31 cellular contexts compared by ENCODE assay signal in the genomic region with DNA sequence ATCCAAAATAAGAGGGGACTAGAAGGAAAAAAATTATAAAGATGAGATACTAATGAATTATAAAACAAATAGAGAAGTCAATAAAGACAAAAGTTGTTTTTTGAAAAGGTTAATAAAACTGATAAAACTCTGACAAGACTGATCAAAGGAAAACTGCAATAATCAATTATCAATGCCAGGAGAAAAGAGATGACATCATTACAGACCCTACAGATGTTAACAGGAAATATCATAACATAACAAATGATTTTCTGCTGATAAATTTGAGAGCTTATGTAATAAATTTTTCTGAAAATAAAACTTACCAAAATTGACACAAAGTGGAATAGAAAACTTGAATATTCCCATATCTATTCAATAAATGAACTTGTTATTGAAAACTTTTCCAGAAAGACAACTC. TPM values are rescaled to one million over a fixed set of nuclear protein-coding genes. Genes with fewer than 3 reads are reported as not detected.
DNase-seq lines count a peak whose midpoint lies in the region; ATAC-seq, FAIRE-seq and TF ChIP-seq lines count a peak whose summit lies in the region.
"Had no signal": no experiment of that assay in that cellular context is flagged by ENCODE, and none has a peak within 500 bp of the region (broad histone marks: within the 10 kb centered on the region; RNA-seq: fewer than 3 reads in every experiment).

No MANE protein-coding gene starts in this region.

- H3K79me2 ChIP-seq in HepG2 (ENCODE audit: insufficient read depth, low read length), result no peaks in the 10 kb centered on the region

- no TSS peak for BruUV-seq in HepG2 (replicated peaks; lab: Mats Ljungman, UMichigan)

- intact Hi-C loops in HepG2 (cut with micrococcal nuclease; ENCODE audit: unreplicated experiment) (no loop called here), right lobe of liver (cut with DNase I) (no loop called here)

- CTCF ChIA-PET in HepG2 (lab: Yijun Ruan, JAX; ENCODE audit: low intra/inter-chr PET ratio, low total read pairs), result no interaction called here
- CTCF ChIA-PET in HEK293 (lab: Yijun Ruan, JAX), result interaction anchor here (1.1 kb wide), 1 partner anchor 95 kb away, joined by 3 read pairs; no protein-coding TSS in a partner anchor

- no peaks in the 10 kb centered on the region for H3K4me1 ChIP-seq in HepG2 (ENCODE audit: insufficient read depth, low read length)
- H3K4me1 ChIP-seq in right lobe of liver, result no peaks in the 10 kb centered on the region
- no peaks in the 10 kb centered on the region for H3K4me1 ChIP-seq in HEK293 (ENCODE audit: control insufficient read depth, insufficient read depth, low read length)
- H3K4me1 ChIP-seq: A549, BE2C, Caco-2 had no signal

- H3K27ac ChIP-seq in HepG2 (ENCODE audit: extremely low read length, insufficient read depth, low read length), result no peak overlapping the region
- H3K27ac ChIP-seq in right lobe of liver, result no peak overlapping the region
- H3K27ac ChIP-seq in HEK293 (ENCODE audit: extremely low read depth, low read depth, low read length), result no peak overlapping the region
- H3K27ac ChIP-seq: 22Rv1; A549; BLaER1; BLaER1 treated with 17β-estradiol and CSF1 and Interleukin-3, amounts not matched to agents 10 nM and 100 nM; C4-2B had no signal

- FAIRE-seq in HepG2 (lab: Jason Lieb, UNC), result no peak
- FAIRE-seq: A204.1, A549, D721Med had no signal

- TF ChIP-seq CTCF in HepG2 (CRISPR knock-in tag; IDR thresholded peaks at IDR 0.05) (no peak), right lobe of liver (IDR thresholded peaks at IDR 0.05) (no peak), HEK293 (tag by site-specific recombination; IDR thresholded peaks at IDR 0.05) (no peak)

- no peak overlapping the region for H3K9ac ChIP-seq in HepG2 (ENCODE audit: insufficient read depth, low read depth, low read length)
- H3K9ac ChIP-seq: BLaER1; BLaER1 treated with 17β-estradiol and CSF1 and Interleukin-3, amounts not matched to agents 10 nM and 100 nM had no signal

- TF ChIP-seq POLR2A in HepG2 (IDR thresholded peaks at IDR 0.05; ENCODE audit: insufficient read depth in 1 of 2, low read depth in 2 of 2, low read length in 2 of 2) (no peak), right lobe of liver (IDR thresholded peaks at IDR 0.05) (no peak)

- POLR2A ChIA-PET in HepG2 (lab: Yijun Ruan, JAX) (no interaction called here), HEK293 (lab: Yijun Ruan, JAX) (interaction anchor here (1.0 kb wide), 1 partner anchor 34 kb away, joined by 3 read pairs; the partner anchor contains the start of gene CEP72)

- in situ Hi-C loops in HepG2 (cut with HindIII; ENCODE audit: extremely low pct_ligation_motif_present, low pct_unique_long_range_greater_than_20kb), result no loop called here

- H3K9me3 ChIP-seq in HepG2 (ENCODE audit: low read length) (peaks cover 5% of the 10 kb centered on the region; the same call in 1 of the 2 replicates), right lobe of liver (no peaks in the 10 kb centered on the region), HEK293 (ENCODE audit: control insufficient read depth, insufficient read depth, low read depth, low read length) (peaks cover 2% of the 10 kb centered on the region)
- H3K9me3 ChIP-seq: BE2C had no signal

- H3K36me3 ChIP-seq in HepG2 (replicated peaks in 1 of 2; ENCODE audit: control insufficient read depth in 1 of 2, insufficient read depth in 2 of 2, low read length in 2 of 2) (no peaks in the 10 kb centered on the region), right lobe of liver (no peaks in the 10 kb centered on the region), HEK293 (ENCODE audit: control insufficient read depth in 2 of 2, insufficient read depth in 1 of 2, low read length in 2 of 2) (no peaks in the 10 kb centered on the region)
- H3K36me3 ChIP-seq: BE2C; BLaER1; BLaER1 treated with 17β-estradiol and CSF1 and Interleukin-3, amounts not matched to agents 10 nM and 100 nM had no signal

- ATAC-seq in HepG2 (no peak), right lobe of liver (no peak)
- ATAC-seq: A549; CD8-positive, alpha-beta T cell had no signal

- H3K27me3 ChIP-seq in HepG2 (ENCODE audit: control insufficient read depth in 1 of 2, insufficient read depth in 2 of 2, low read length in 2 of 2) (peaks cover 4 to 59% of the 10 kb centered on the region in 2 experiments), right lobe of liver (no peaks in the 10 kb centered on the region)
- H3K27me3 ChIP-seq: BE2C, BLaER1 had no signal

- no peaks in the 10 kb centered on the region for H4K20me1 ChIP-seq in HepG2 (ENCODE audit: insufficient read depth, low read length)
- H4K20me1 ChIP-seq: BLaER1; BLaER1 treated with 17β-estradiol and CSF1 and Interleukin-3, amounts not matched to agents 10 nM and 100 nM had no signal

- no peak for DNase-seq in HepG2 (ENCODE audit: low spot score)
- no peak for DNase-seq in right lobe of liver
- DNase-seq in NCI-H2081 treated with DMSO at 0.1 percent for 48 hours (lab: John Stamatoyannopoulos, UW), result no peak
- DNase-seq: 8988T; ACHN; AML-193; BE2C; C1 segment of cervical spinal cord; Caco-2; Calu3; CD4-positive, alpha-beta memory T cell; CD4-positive, alpha-beta T cell; CD4-positive, CD25-positive, alpha-beta regulatory T cell; CD8-positive, alpha-beta memory T cell; CD8-positive, alpha-beta T cell; COR-L47; DMS 273 treated with DMSO at 0.1 percent for 48 hours; DMS153; DMS53; DMS79; DMS79 treated with DMSO at 0.1 percent for 48 hours; DND-41; EL had no signal

- no peak overlapping the region for H2AFZ ChIP-seq in HepG2 (ENCODE audit: low read length)

- TF ChIP-seq EP300 in HepG2 (IDR thresholded peaks at IDR 0.05; ENCODE audit: low read depth in 2 of 2, low read length in 2 of 2), result no peak
- TF ChIP-seq EP300 in HepG2 (CRISPR knock-in tag; IDR thresholded peaks at IDR 0.05; ENCODE audit: borderline replicate concordance), result no peak

- H3K4me3 ChIP-seq in HepG2 (replicated peaks in 1 of 3; ENCODE audit: insufficient read depth in 1 of 3, low read depth in 2 of 3, low read length in 3 of 3) (no peak overlapping the region), right lobe of liver (no peak overlapping the region), HEK293 (ENCODE audit: low read depth, low read length) (no peak overlapping the region)
- H3K4me3 ChIP-seq: A549; BLaER1; BLaER1 treated with 17β-estradiol and CSF1 and Interleukin-3, amounts not matched to agents 10 nM and 100 nM had no signal

- H3K4me2 ChIP-seq in HepG2 (ENCODE audit: low read depth, low read length), result no peak overlapping the region
- H3K4me2 ChIP-seq: A549; BLaER1; BLaER1 treated with 17β-estradiol and CSF1 and Interleukin-3, amounts not matched to agents 10 nM and 100 nM had no signal

- TF ChIP-seq RAD21 in HepG2 (CRISPR knock-in tag; IDR thresholded peaks at IDR 0.05), result no peak

TF ChIP-seq in HepG2, 621 proteins besides CTCF, POLR2A, EP300 and RAD21 (continues in another document):
- no peak for TF ChIP-seq PHF20 (CRISPR knock-in tag; IDR thresholded peaks at IDR 0.05)

RNA-seq across cellular contexts. Expression of gene CEP72, which starts 34.3 kb away (rescaled TPM):
- total RNA-seq in HepG2 (2016; rRNA removed; fragmentation: Illumina TruSeq; extraction: Trizol) (8.1 and 9.4 TPM in 2 replicates), right lobe of liver (1 to 10 TPM; 3.4 to 6.0 (median 4.2) TPM)
- 11.3 and 14.4 TPM in 2 replicates for total RNA-seq in HepG2 (2016; cell fraction: cytosol; rRNA removed; fragmentation: Illumina TruSeq; extraction: Trizol; ENCODE audit: low read depth)
- total RNA-seq in HepG2 (2016; cell fraction: insoluble cytoplasmic fraction; rRNA removed; fragmentation: Illumina TruSeq; extraction: Trizol), result 6.5 and 9.1 TPM in 2 replicates
- 6.6 and 7.9 TPM in 2 replicates for total RNA-seq in HepG2 (2016; cell fraction: membrane; rRNA removed; fragmentation: Illumina TruSeq; extraction: Trizol)
- total RNA-seq in HepG2 (2016; cell fraction: nucleus; rRNA removed; fragmentation: Illumina TruSeq; extraction: Trizol), result 11.4 and 12.2 TPM in 2 replicates
- 3.4 and 4.4 TPM in 2 replicates for polyA plus RNA-seq in HepG2 (2011; rRNA removed)
- 1.9 and 3.9 TPM in 2 replicates for polyA plus RNA-seq in HepG2 (2011; cell fraction: cytosol; rRNA removed)
- polyA plus RNA-seq in HepG2 (2011; cell fraction: nucleus; rRNA removed), result 8.5 and 11.6 TPM in 2 replicates
- polyA plus RNA-seq in HepG2 (2012), result 1.8 and 3.2 TPM in 2 replicates
- polyA plus RNA-seq in HepG2 (2016; cell fraction: cytosol; fragmentation: Illumina TruSeq; extraction: Trizol; ENCODE audit: low read depth), result 0.64 and 0.84 TPM in 2 replicates
- 6.3 and 7.6 TPM in 2 replicates for polyA plus RNA-seq in HepG2 (2016; cell fraction: insoluble cytoplasmic fraction; fragmentation: Illumina TruSeq; extraction: Trizol; ENCODE audit: low read depth)
- 1.9 and 2.0 TPM in 2 replicates for polyA plus RNA-seq in HepG2 (2016; cell fraction: membrane; fragmentation: Illumina TruSeq; extraction: Trizol; ENCODE audit: low read depth)
- 17.4 and 20.5 TPM in 2 replicates for polyA plus RNA-seq in HepG2 (2016; cell fraction: nucleus; fragmentation: Illumina TruSeq; extraction: Trizol; ENCODE audit: insufficient read depth, low read depth)
- polyA minus RNA-seq in HepG2 (2011; rRNA and poly(A)+ RNA removed; ENCODE audit: low replicate concordance), result 15.4 and 136 TPM in 2 replicates
- 3.4 and 4.0 TPM in 2 replicates for polyA minus RNA-seq in HepG2 (2011; cell fraction: cytosol; rRNA and poly(A)+ RNA removed)
- polyA minus RNA-seq in HepG2 (2011; cell fraction: nucleus; rRNA and poly(A)+ RNA removed), result 13.1 and 17.0 TPM in 2 replicates

RNA-seq across cellular contexts. Expression of gene SLC9A3, which starts 53.6 kb away (rescaled TPM):
- total RNA-seq in HepG2 (2016; rRNA removed; fragmentation: Illumina TruSeq; extraction: Trizol) (1.2 and 1.8 TPM in 2 replicates), right lobe of liver (1 to 10 TPM in 2 of 6 experiments, under 1 TPM in 4; 0.32 to 1.8 (median 0.46) TPM)
- 0.30 and 0.35 TPM in 2 replicates for total RNA-seq in HepG2 (2016; cell fraction: cytosol; rRNA removed; fragmentation: Illumina TruSeq; extraction: Trizol; ENCODE audit: low read depth)
- total RNA-seq in HepG2 (2016; cell fraction: insoluble cytoplasmic fraction; rRNA removed; fragmentation: Illumina TruSeq; extraction: Trizol), result 1.3 and 1.6 TPM in 2 replicates
- total RNA-seq in HepG2 (2016; cell fraction: membrane; rRNA removed; fragmentation: Illumina TruSeq; extraction: Trizol), result 1.5 and 1.9 TPM in 2 replicates
- 1.1 and 1.2 TPM in 2 replicates for total RNA-seq in HepG2 (2016; cell fraction: nucleus; rRNA removed; fragmentation: Illumina TruSeq; extraction: Trizol)
- polyA plus RNA-seq in HepG2 (2011; rRNA removed), result 1.5 and 1.9 TPM in 2 replicates
- polyA plus RNA-seq in HepG2 (2011; cell fraction: cytosol; rRNA removed), result 1.4 TPM in 2 replicates
- 2.2 and 2.4 TPM in 2 replicates for polyA plus RNA-seq in HepG2 (2011; cell fraction: nucleus; rRNA removed)
- polyA plus RNA-seq in HepG2 (2012), result 1.1 and 1.4 TPM in 2 replicates
- 0.37 and 0.43 TPM in 2 replicates for polyA plus RNA-seq in HepG2 (2016; cell fraction: cytosol; fragmentation: Illumina TruSeq; extraction: Trizol; ENCODE audit: low read depth)
- polyA plus RNA-seq in HepG2 (2016; cell fraction: insoluble cytoplasmic fraction; fragmentation: Illumina TruSeq; extraction: Trizol; ENCODE audit: low read depth), result 1.7 and 1.8 TPM in 2 replicates
- polyA plus RNA-seq in HepG2 (2016; cell fraction: membrane; fragmentation: Illumina TruSeq; extraction: Trizol; ENCODE audit: low read depth), result 1.4 and 1.6 TPM in 2 replicates
- 1.9 and 2.4 TPM in 2 replicates for polyA plus RNA-seq in HepG2 (2016; cell fraction: nucleus; fragmentation: Illumina TruSeq; extraction: Trizol; ENCODE audit: insufficient read depth, low read depth)
- 0.76 and 1.0 TPM in 2 replicates for polyA minus RNA-seq in HepG2 (2011; rRNA and poly(A)+ RNA removed; ENCODE audit: low replicate concordance)
- polyA minus RNA-seq in HepG2 (2011; cell fraction: cytosol; rRNA and poly(A)+ RNA removed), result 0.35 and 0.49 TPM in 2 replicates
- 0.99 and 1.0 TPM in 2 replicates for polyA minus RNA-seq in HepG2 (2011; cell fraction: nucleus; rRNA and poly(A)+ RNA removed)

Comparison
In these comparisons a context has a peak if more than half of its experiments do, and no peak if none do; other contexts are left out.
1. Of the 63 proteins assayed by ChIP-seq in both HepG2 and HEK293: peak only in HepG2: none; only in HEK293: ATF2 and SETDB1; in both: none; in neither: 61.